ENCODE assay signal across 12 cellular contexts in the genomic region with DNA sequence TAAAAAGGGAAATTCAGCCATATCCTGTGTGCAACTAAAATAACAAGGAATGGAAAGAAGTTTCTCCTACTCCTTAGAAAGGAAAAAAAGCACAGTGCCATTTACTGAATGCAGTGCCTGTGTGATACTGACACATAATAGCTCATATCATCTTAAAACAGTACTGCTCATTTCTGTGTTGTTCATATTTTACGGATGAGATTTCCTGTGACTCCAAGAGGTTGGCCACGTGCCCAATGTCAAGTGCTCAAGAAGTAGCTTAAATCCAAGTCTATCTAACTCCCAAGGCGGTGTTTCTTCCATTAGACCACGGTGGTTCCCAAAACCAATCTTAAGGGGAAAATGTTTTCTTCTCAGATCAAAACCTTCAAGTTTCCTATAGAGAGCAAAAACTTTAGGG. TPM values are rescaled to one million over a fixed set of nuclear protein-coding genes. Genes with fewer than 3 reads are reported as not detected.
A peak's percentile ranks its signal among the peaks of the same experiment; 100 is the strongest.
DNase-seq lines count a peak whose midpoint lies in the region; ATAC-seq and TF ChIP-seq lines count a peak whose summit lies in the region.
"Had no signal": no experiment of that assay in that cellular context is flagged by ENCODE, and none has a peak within 500 bp of the region (broad histone marks: within the 10 kb centered on the region; RNA-seq: fewer than 3 reads in every experiment).

No MANE protein-coding gene starts in this region.

- no peaks in the 10 kb centered on the region for H3K4me1 ChIP-seq in ascending aorta

- DNase-seq in A172 (ENCODE audit: low spot score) (peak; percentile 13), HCEC 1CT (peak; percentile 59), foreskin melanocyte (peak; percentile 50), ascending aorta (ENCODE audit: low spot score in 2 of 2) (no peak)
- DNase-seq in activated naive CD4-positive, alpha-beta T cell treated with Interleukin-2 at 50 U/mL for 16 hours: no peak
- DNase-seq: activated CD4-positive, CD25-positive, alpha-beta regulatory T cell; naive thymus-derived CD8-positive, alpha-beta T cell; NCI-H69; small intestine had no signal

- no peaks in the 10 kb centered on the region for H3K36me3 ChIP-seq in ascending aorta

- ATAC-seq in SK-N-SH treated with all-trans-retinoic acid at 6 μM for 48 hours: peak; percentile 86
- ATAC-seq in GM21360 (IDR thresholded peaks at IDR 0.05; ENCODE audit: unreplicated experiment): no peak
- no peak for ATAC-seq in HG02938 (IDR thresholded peaks at IDR 0.05; ENCODE audit: unreplicated experiment)
- ATAC-seq: naive thymus-derived CD8-positive, alpha-beta T cell had no signal

- no peaks in the 10 kb centered on the region for H3K27me3 ChIP-seq in ascending aorta

- intact Hi-C loops in ascending aorta (cut with DNase I): no loop called here

- no peak for TF ChIP-seq CTCF in ascending aorta (IDR thresholded peaks at IDR 0.05)

- H3K4me3 ChIP-seq in ascending aorta: no peak overlapping the region

- no peak overlapping the region for H3K27ac ChIP-seq in ascending aorta

- no peaks in the 10 kb centered on the region for H3K9me3 ChIP-seq in ascending aorta

TF ChIP-seq in SK-N-SH treated with all-trans-retinoic acid at 6 μM for 48 hours, 23 proteins besides CTCF, POLR2A, EP300 and RAD21:
- no peak for TF ChIP-seq ZFP30 (CRISPR knock-in tag; IDR thresholded peaks at IDR 0.05)
- no peak for TF ChIP-seq BACH2 (CRISPR knock-in tag; IDR thresholded peaks at IDR 0.05; ENCODE audit: borderline replicate concordance)

RNA-seq across cellular contexts. Expression of a gene that starts 20.0 kb away (rescaled TPM):
- total RNA-seq in A172 (2014; rRNA removed; shearing (Covaris generic)): 2.1 and 2.9 TPM in 2 replicates
- 0.96 TPM for total RNA-seq in ascending aorta

Comparison
In these comparisons a context has a peak if more than half of its experiments do, and no peak if none do; other contexts are left out.
1. DNase-seq: peak in A172 (single experiment), HCEC 1CT (single experiment) and foreskin melanocyte (single experiment); none in activated naive CD4-positive, alpha-beta T cell treated with Interleukin-2 at 50 U/mL for 16 hours (single experiment) and ascending aorta (0 of 2).